Comparison of ENCODE assay signal across 8 cellular contexts in genomic region chr17:27645621-27646020, GRCh38. TPM values are rescaled to one million over a fixed set of nuclear protein-coding genes. Genes with fewer than 3 reads are reported as not detected.
DNase-seq lines count a peak whose midpoint lies in the region; ATAC-seq, FAIRE-seq and TF ChIP-seq lines count a peak whose summit lies in the region.
"Not testable (repeated sequence)": the region's sequence is repeated elsewhere in the genome, so short reads cannot be mapped to it uniquely, and the experiment has no call there.

No MANE protein-coding gene starts in this region.

- TF ChIP-seq POLR2A in A549 (IDR thresholded peaks at IDR 0.05; ENCODE audit: low read length); GM12891 (IDR thresholded peaks at IDR 0.05; ENCODE audit: low read depth, low read length): not testable (repeated sequence)

- TF ChIP-seq RAD21 in A549 (conservative IDR thresholded peaks at IDR 0.05 in 1 of 2, IDR thresholded peaks at IDR 0.05 in 1 of 2), result not testable (repeated sequence)

- TF ChIP-seq CTCF in A549 (IDR thresholded peaks at IDR 0.05), result peak; percentile 10; the same call in 1 of the 3 replicates

- not testable (repeated sequence) for H3K4me3 Mint-ChIP-seq in T-helper 2 cell treated with Interferon-gamma antibody and Interleukin-4, amounts not matched to agents 5 μg/mL and 100 μg/mL, for 36 hours; activated naive CD8-positive, alpha-beta T cell treated with anti-CD3 and anti-CD28 coated beads, Interleukin-2, amount 50 U/mL, for 24 hours; memory B cell; stimulated activated memory B cell treated with anti-CD40 and anti-IgM and Interleukin-4, amounts not matched to agents 10 μg/mL and 1 μg/mL and 100 μg/mL, for 72 hours

- TF ChIP-seq EP300 in A549 (IDR thresholded peaks at IDR 0.05), result not testable (repeated sequence)

- H3K27ac ChIP-seq in A549, result not testable (repeated sequence)

- H3K9me3 ChIP-seq in A549, result not testable (repeated sequence)

- CTCF ChIA-PET in A549 (lab: Yijun Ruan, JAX), result interaction anchor here (2.4 to 23.8 kb wide), 2 partner anchors 9 to 44 kb away, joined by 7 to 374 read pairs; no protein-coding TSS in a partner anchor

- H3K4me1 ChIP-seq in A549, result not testable (repeated sequence)

- H3K4me2 ChIP-seq in A549, result not testable (repeated sequence)

- FAIRE-seq in A549 (lab: Jason Lieb, UNC), result not testable (repeated sequence)
- FAIRE-seq in GM12891 (lab: Jason Lieb, UNC), result peak; percentile 90

- not testable (repeated sequence) for H3K4me1 Mint-ChIP-seq in T-helper 2 cell treated with Interferon-gamma antibody and Interleukin-4, amounts not matched to agents 5 μg/mL and 100 μg/mL, for 36 hours (ENCODE audit: low read depth); activated naive CD8-positive, alpha-beta T cell treated with anti-CD3 and anti-CD28 coated beads, Interleukin-2, amount 50 U/mL, for 24 hours; memory B cell; stimulated activated memory B cell treated with anti-CD40 and anti-IgM and Interleukin-4, amounts not matched to agents 10 μg/mL and 1 μg/mL and 100 μg/mL, for 72 hours

- POLR2A ChIA-PET in A549 (lab: Yijun Ruan, JAX), result not testable (repeated sequence)

- ATAC-seq in A549, result peak; percentile 40 to 80; a peak in 3 of 6 replicates
- peak; percentile 60 for ATAC-seq in HG03354 (IDR thresholded peaks at IDR 0.05; ENCODE audit: poor library complexity, severe bottlenecking, unreplicated experiment)
- ATAC-seq in activated naive CD8-positive, alpha-beta T cell treated with anti-CD3 and anti-CD28 coated beads, Interleukin-2, amount 50 U/mL, for 24 hours, result peak; percentile 50
- ATAC-seq in esophagus mucosa, result peak; percentile 19
- peak; percentile 47 for ATAC-seq in memory B cell (ENCODE audit: low read depth)
- ATAC-seq in stimulated activated memory B cell treated with anti-CD40 and anti-IgM and Interleukin-4, amounts not matched to agents 10 μg/mL and 1 μg/mL and 100 μg/mL, for 72 hours, result not testable (repeated sequence)

- not testable (repeated sequence) for H3K4me3 ChIP-seq in A549

- WGBS in A549 (ENCODE audit: missing lambda C conversion rate), result 48% methylated on average over 4 of the region's 10 CpGs

- not testable (repeated sequence) for H3K27me3 Mint-ChIP-seq in T-helper 2 cell treated with Interferon-gamma antibody and Interleukin-4, amounts not matched to agents 5 μg/mL and 100 μg/mL, for 36 hours (ENCODE audit: low read depth); activated naive CD8-positive, alpha-beta T cell treated with anti-CD3 and anti-CD28 coated beads, Interleukin-2, amount 50 U/mL, for 24 hours; memory B cell; stimulated activated memory B cell treated with anti-CD40 and anti-IgM and Interleukin-4, amounts not matched to agents 10 μg/mL and 1 μg/mL and 100 μg/mL, for 72 hours

- DNase-seq in A549 (ENCODE audit: low read depth in 1 of 2, low spot score in 1 of 2); GM12891 (ENCODE audit: insufficient read length, low spot score); T-helper 2 cell treated with Interferon-gamma antibody and Interleukin-4, amounts not matched to agents 5 μg/mL and 100 μg/mL, for 36 hours (ENCODE audit: low spot score); activated naive CD8-positive, alpha-beta T cell treated with anti-CD3 and anti-CD28 coated beads, Interleukin-2, amount 50 U/mL, for 24 hours; memory B cell (ENCODE audit: low spot score in 2 of 2): not testable (repeated sequence)

- H3K27ac Mint-ChIP-seq in T-helper 2 cell treated with Interferon-gamma antibody and Interleukin-4, amounts not matched to agents 5 μg/mL and 100 μg/mL, for 36 hours, result peak overlapping the region; percentile 41
- not testable (repeated sequence) for H3K27ac Mint-ChIP-seq in activated naive CD8-positive, alpha-beta T cell treated with anti-CD3 and anti-CD28 coated beads, Interleukin-2, amount 50 U/mL, for 24 hours; memory B cell
- peak overlapping the region; percentile 20 for H3K27ac Mint-ChIP-seq in stimulated activated memory B cell treated with anti-CD40 and anti-IgM and Interleukin-4, amounts not matched to agents 10 μg/mL and 1 μg/mL and 100 μg/mL, for 72 hours

- not testable (repeated sequence) for H3K9me3 Mint-ChIP-seq in T-helper 2 cell treated with Interferon-gamma antibody and Interleukin-4, amounts not matched to agents 5 μg/mL and 100 μg/mL, for 36 hours; activated naive CD8-positive, alpha-beta T cell treated with anti-CD3 and anti-CD28 coated beads, Interleukin-2, amount 50 U/mL, for 24 hours; memory B cell; stimulated activated memory B cell treated with anti-CD40 and anti-IgM and Interleukin-4, amounts not matched to agents 10 μg/mL and 1 μg/mL and 100 μg/mL, for 72 hours

- peaks cover 36% of the 10 kb centered on the region for H3K36me3 Mint-ChIP-seq in T-helper 2 cell treated with Interferon-gamma antibody and Interleukin-4, amounts not matched to agents 5 μg/mL and 100 μg/mL, for 36 hours (ENCODE audit: low read depth)
- H3K36me3 Mint-ChIP-seq in activated naive CD8-positive, alpha-beta T cell treated with anti-CD3 and anti-CD28 coated beads, Interleukin-2, amount 50 U/mL, for 24 hours (ENCODE audit: low read depth), result not testable (repeated sequence)
- peaks cover 30% of the 10 kb centered on the region for H3K36me3 Mint-ChIP-seq in memory B cell
- H3K36me3 Mint-ChIP-seq in stimulated activated memory B cell treated with anti-CD40 and anti-IgM and Interleukin-4, amounts not matched to agents 10 μg/mL and 1 μg/mL and 100 μg/mL, for 72 hours, result peaks cover 48% of the 10 kb centered on the region

RNA-seq across cellular contexts. Expression of gene LGALS9, which starts 14.6 kb away (rescaled TPM):
- polyA plus RNA-seq in A549 (2011; rRNA removed) (1.2 and 1.8 TPM in 2 replicates), A549 (2017; fragmentation: RNase III; extraction: RNeasy Plus Mini Kit Qiagen cat#74134 plus additional on column Dnase treatment) (1.3 to 1.6 TPM (median 1.5 TPM) in 3 replicates)
- 0.86 and 1.0 TPM in 2 replicates for polyA plus RNA-seq in A549 (2012; cell fraction: cytosol; rRNA removed)
- polyA plus RNA-seq in A549 (2012; cell fraction: nucleus; rRNA removed), result 6.1 and 6.7 TPM in 2 replicates
- polyA minus RNA-seq in A549 (2011; rRNA and poly(A)+ RNA removed), result 2.7 and 4.3 TPM in 2 replicates
- 380 TPM for polyA plus RNA-seq in GM12891 (2012; ENCODE audit: low read depth, missing spikeins)
- total RNA-seq in esophagus mucosa, result 22.6 TPM
